In the genomic region with DNA sequence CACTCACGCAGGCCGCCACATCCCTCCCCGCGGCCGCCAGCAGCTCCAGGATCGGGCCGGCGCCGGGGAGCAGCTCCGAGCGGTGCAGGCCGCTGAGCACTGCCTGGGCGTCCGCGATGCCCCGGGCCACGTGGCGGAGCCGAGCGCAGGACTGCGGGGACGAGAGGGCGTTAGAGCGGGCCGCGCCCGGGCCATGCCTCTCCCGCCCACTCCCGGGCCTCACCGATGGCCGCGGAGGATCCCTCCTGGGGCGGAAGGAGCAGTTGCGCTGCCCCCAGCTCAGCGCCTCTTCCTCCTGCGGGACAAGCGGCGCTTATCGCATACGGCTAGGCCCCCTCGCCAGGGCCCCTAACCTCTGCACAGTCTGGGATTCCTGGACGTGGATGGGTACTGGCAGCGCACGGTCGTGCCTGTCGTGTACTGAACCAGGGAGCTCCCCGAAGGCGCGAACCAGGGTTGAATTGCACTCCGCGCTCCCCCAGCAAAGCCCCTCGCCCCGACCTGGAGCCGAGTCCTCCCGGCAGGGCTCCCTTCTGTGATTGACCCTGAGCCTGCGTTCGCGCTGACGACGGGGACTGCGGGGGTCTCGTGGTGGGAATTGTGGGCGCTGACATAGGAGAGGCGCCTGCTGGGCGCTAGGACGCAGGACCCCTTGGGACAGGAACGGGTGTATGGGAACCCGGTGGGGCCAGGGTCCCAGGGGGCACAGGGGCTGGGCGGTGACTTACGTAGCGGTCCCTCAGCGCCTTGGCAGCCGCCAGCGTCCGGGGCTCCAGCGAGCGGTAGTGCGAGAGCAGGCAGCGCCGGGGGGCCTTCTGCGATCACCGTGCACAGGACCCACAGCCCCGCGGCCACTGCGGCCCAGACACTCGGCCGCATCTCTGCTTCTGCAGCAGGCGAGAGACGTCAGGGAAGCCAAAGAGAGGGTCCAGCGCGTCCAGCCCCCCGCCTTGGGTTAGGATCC, we compare ENCODE assay signal across 13 cellular contexts. TPM values are rescaled to one million over a fixed set of nuclear protein-coding genes. Genes with fewer than 3 reads are reported as not detected.
DNase-seq lines count a peak whose midpoint lies in the region; ATAC-seq, FAIRE-seq and TF ChIP-seq lines count a peak whose summit lies in the region.
"Had no signal": no experiment of that assay in that cellular context is flagged by ENCODE, and none has a peak within 500 bp of the region (broad histone marks: within the 10 kb centered on the region; RNA-seq: fewer than 3 reads in every experiment).

No MANE protein-coding gene starts in this region.

- no peaks in the 10 kb centered on the region for H3K36me3 Mint-ChIP-seq in nephron progenitor cell (ENCODE audit: low read depth)
- H3K36me3 Mint-ChIP-seq: naive B cell had no signal

- peaks cover 32% of the 10 kb centered on the region for H3K27me3 ChIP-seq in RWPE2 (ENCODE audit: insufficient read depth, poor library complexity, severe bottlenecking)

- no peak overlapping the region for H3K27ac ChIP-seq in RWPE2 (ENCODE audit: poor library complexity, severe bottlenecking)

- H3K27me3 Mint-ChIP-seq in nephron progenitor cell (ENCODE audit: low read depth, poor library complexity), result peaks cover 88% of the 10 kb centered on the region

- H3K4me1 ChIP-seq in RWPE2 (ENCODE audit: insufficient read depth, poor library complexity, severe bottlenecking), result no peaks in the 10 kb centered on the region

- no peak overlapping the region for H3K4me3 Mint-ChIP-seq in nephron progenitor cell
- H3K4me3 Mint-ChIP-seq: HFFc6 had no signal

- no peak overlapping the region for H3K4me3 ChIP-seq in RWPE2 (ENCODE audit: severe bottlenecking)

- TF ChIP-seq CTCF in RWPE2 (IDR thresholded peaks at IDR 0.05; ENCODE audit: poor library complexity, severe bottlenecking), result no peak
- no peak for TF ChIP-seq CTCF in nephron progenitor cell (IDR thresholded peaks at IDR 0.05)

- peaks cover 7% of the 10 kb centered on the region for H3K4me1 Mint-ChIP-seq in nephron progenitor cell

- DNase-seq in D341Med (ENCODE audit: low spot score) (peak; percentile 50), RWPE2 (ENCODE audit: low spot score) (no peak), nephron progenitor cell (peak; percentile 60), NCI-H1436 treated with DMSO at 0.1 percent for 48 hours (lab: John Stamatoyannopoulos, UW) (no peak), GM12891 (ENCODE audit: insufficient read length, low spot score) (no peak), NCI-H82 (lab: John Stamatoyannopoulos, UW) (no peak)
- DNase-seq: HFFc6, naive B cell, NCI-H1436 had no signal

- FAIRE-seq in GM12891 (lab: Jason Lieb, UNC), result no peak
- FAIRE-seq: RCC 7860 had no signal

- H3K9me3 ChIP-seq in RWPE2 (ENCODE audit: severe bottlenecking), result no peaks in the 10 kb centered on the region

- no peaks in the 10 kb centered on the region for H3K9me3 Mint-ChIP-seq in nephron progenitor cell
- H3K9me3 Mint-ChIP-seq: HFFc6 had no signal

- peak; percentile 32; the same call in 1 of the 3 replicates for ATAC-seq in RWPE2 (ENCODE audit: low read depth)
- peak; percentile 51 for ATAC-seq in esophagus mucosa
- ATAC-seq in GM19463 (IDR thresholded peaks at IDR 0.05; ENCODE audit: unreplicated experiment), result no peak

- H3K36me3 ChIP-seq in RWPE2 (ENCODE audit: low read depth), result no peaks in the 10 kb centered on the region

- H3K27ac Mint-ChIP-seq in nephron progenitor cell, result no peak overlapping the region
- H3K27ac Mint-ChIP-seq: HFFc6, naive B cell had no signal

- TF ChIP-seq POLR2A in GM12891 (IDR thresholded peaks at IDR 0.05; ENCODE audit: low read depth, low read length), result no peak

TF ChIP-seq in GM12891, 5 proteins besides CTCF, POLR2A, EP300 and RAD21:
- no peak for TF ChIP-seq SPI1 (IDR thresholded peaks at IDR 0.05; ENCODE audit: low read depth, low read length)
- TF ChIP-seq TAF1 (IDR thresholded peaks at IDR 0.05; ENCODE audit: low read depth, low read length), result no peak
- no peak for TF ChIP-seq POLR2AphosphoS5 (IDR thresholded peaks at IDR 0.05; ENCODE audit: low read depth, low read length)
- TF ChIP-seq POU2F2 (IDR thresholded peaks at IDR 0.05; ENCODE audit: low read depth, low read length), result no peak
- no peak for TF ChIP-seq PAX5 (IDR thresholded peaks at IDR 0.05; ENCODE audit: insufficient read depth, low read length, severe bottlenecking)

RNA-seq across cellular contexts. Expression of a gene that starts 0.7 kb away (rescaled TPM):
- total RNA-seq in esophagus mucosa, result not detected
- polyA plus RNA-seq in GM12891 (2012; ENCODE audit: low read depth, missing spikeins), result not detected
- total RNA-seq: fibroblast of villous mesenchyme, HFFc6 had no signal

RNA-seq across cellular contexts. Expression of a gene that starts 3.2 kb away (rescaled TPM):
- not detected for total RNA-seq in esophagus mucosa
- not detected for polyA plus RNA-seq in GM12891 (2012; ENCODE audit: low read depth, missing spikeins)
- total RNA-seq: fibroblast of villous mesenchyme, HFFc6 had no signal

RNA-seq across cellular contexts. Expression of a gene that starts 20.2 kb away (rescaled TPM):
- not detected for total RNA-seq in esophagus mucosa
- not detected for polyA plus RNA-seq in GM12891 (2012; ENCODE audit: low read depth, missing spikeins)
- total RNA-seq: fibroblast of villous mesenchyme, HFFc6 had no signal

RNA-seq across cellular contexts. Expression of a gene that starts 43.9 kb away (rescaled TPM):
- not detected for total RNA-seq in esophagus mucosa
- not detected for polyA plus RNA-seq in GM12891 (2012; ENCODE audit: low read depth, missing spikeins)
- total RNA-seq: fibroblast of villous mesenchyme, HFFc6 had no signal

RNA-seq across cellular contexts. Expression of a gene that starts 48.2 kb away (rescaled TPM):
- not detected for total RNA-seq in esophagus mucosa
- polyA plus RNA-seq in GM12891 (2012; ENCODE audit: low read depth, missing spikeins), result not detected
- total RNA-seq: fibroblast of villous mesenchyme, HFFc6 had no signal

Comparison
In these comparisons a context has a peak if more than half of its experiments do, and no peak if none do; other contexts are left out.
1. DNase-seq: peak in D341Med (single experiment) and nephron progenitor cell (single experiment); none in RWPE2 (single experiment), NCI-H1436 treated with DMSO at 0.1 percent for 48 hours (single experiment), GM12891 (single experiment) and NCI-H82 (single experiment).